12 cellular contexts compared by ENCODE assay signal in genomic region chr7:116355423-116355765, GRCh38.
A peak's percentile ranks its signal among the peaks of the same experiment; 100 is the strongest.
DNase-seq lines count a peak whose midpoint lies in the region; FAIRE-seq and TF ChIP-seq lines count a peak whose summit lies in the region.
"Had no signal": no experiment of that assay in that cellular context is flagged by ENCODE, and none has a peak within 500 bp of the region (broad histone marks: within the 10 kb centered on the region; RNA-seq: fewer than 3 reads in every experiment).

No MANE protein-coding gene starts in this region.

- peaks cover 2% of the 10 kb centered on the region for H3K9me3 Mint-ChIP-seq in chondrocyte (ENCODE audit: low read depth)
- no peaks in the 10 kb centered on the region for H3K9me3 Mint-ChIP-seq in activated naive CD4-positive, alpha-beta T cell treated with anti-CD3 and anti-CD28 coated beads for 36 hours

- intact Hi-C loops in activated naive CD4-positive, alpha-beta T cell treated with anti-CD3 and anti-CD28 coated beads for 36 hours (cut with micrococcal nuclease), result no loop called here

- TF ChIP-seq POLR2A in suprapubic skin (IDR thresholded peaks at IDR 0.05) (no peak), H54 (IDR thresholded peaks at IDR 0.05; ENCODE audit: low read depth, low read length) (no peak), erythroblast (IDR thresholded peaks at IDR 0.05; ENCODE audit: low read length) (no peak)

- H3K27ac ChIP-seq in mesodermal cell (ENCODE audit: low read depth, low read length, severe bottlenecking), result peak overlapping the region; percentile 86
- peak overlapping the region; percentile 83 for H3K27ac ChIP-seq in suprapubic skin

- H3K36me3 ChIP-seq in MG63 (no peaks in the 10 kb centered on the region; the same call in 1 of the 2 replicates), mesodermal cell (ENCODE audit: control insufficient read depth, insufficient read depth, low read length) (no peaks in the 10 kb centered on the region), suprapubic skin (no peaks in the 10 kb centered on the region)
- H3K36me3 ChIP-seq: adrenal gland had no signal

- WGBS in mesodermal cell (ENCODE audit: insufficient coverage in 2 of 2), 2 experiments, result 80 to 82% methylated on average over 1 of the region's 3 CpGs
- WGBS in suprapubic skin, result 12% methylated on average over 3 of the region's 3 CpGs

- TF ChIP-seq CTCF in chondrocyte (IDR thresholded peaks at IDR 0.05) (no peak), suprapubic skin (IDR thresholded peaks at IDR 0.05) (no peak)

- peaks cover 3% of the 10 kb centered on the region for H3K9me3 ChIP-seq in MG63
- H3K9me3 ChIP-seq in mesodermal cell (ENCODE audit: control insufficient read depth, low read length), result no peaks in the 10 kb centered on the region
- no peaks in the 10 kb centered on the region for H3K9me3 ChIP-seq in suprapubic skin
- H3K9me3 ChIP-seq: adrenal gland had no signal

- H3K27me3 ChIP-seq in MG63, result no peaks in the 10 kb centered on the region
- no peaks in the 10 kb centered on the region for H3K27me3 ChIP-seq in suprapubic skin
- H3K27me3 ChIP-seq: adrenal gland had no signal

- H3K4me3 Mint-ChIP-seq in chondrocyte (ENCODE audit: unreplicated experiment), result peak overlapping the region; percentile 53
- H3K4me3 Mint-ChIP-seq in activated naive CD4-positive, alpha-beta T cell treated with anti-CD3 and anti-CD28 coated beads for 36 hours, result no peak overlapping the region
- H3K4me3 Mint-ChIP-seq: activated CD8-positive, alpha-beta memory T cell treated with anti-CD3 and anti-CD28 coated beads, Interleukin-2, amount 10 ng/mL, durations not matched to agents 7 days and 5 days had no signal

- H3K4me1 Mint-ChIP-seq in chondrocyte (ENCODE audit: low read depth), result peaks cover 54% of the 10 kb centered on the region
- no peaks in the 10 kb centered on the region for H3K4me1 Mint-ChIP-seq in activated naive CD4-positive, alpha-beta T cell treated with anti-CD3 and anti-CD28 coated beads for 36 hours (ENCODE audit: low read depth)
- H3K4me1 Mint-ChIP-seq: activated CD8-positive, alpha-beta memory T cell treated with anti-CD3 and anti-CD28 coated beads, Interleukin-2, amount 10 ng/mL, durations not matched to agents 7 days and 5 days had no signal

- H3K4me1 ChIP-seq in mesodermal cell (ENCODE audit: control insufficient read depth, insufficient read depth, low read length, poor library complexity, severe bottlenecking) (peaks cover 39% of the 10 kb centered on the region), suprapubic skin (peaks cover 36% of the 10 kb centered on the region)

- no peak for DNase-seq in MG63
- no peak for DNase-seq in chondrocyte (ENCODE audit: low spot score)
- DNase-seq in suprapubic skin (ENCODE audit: low spot score in 2 of 2), result no peak
- no peak for DNase-seq in H54 (ENCODE audit: insufficient read length, low spot score)
- DNase-seq in erythroblast (lab: John Stamatoyannopoulos, UW), result no peak
- no peak for DNase-seq in ACHN
- no peak for DNase-seq in activated naive CD4-positive, alpha-beta T cell treated with anti-CD3 and anti-CD28 coated beads for 36 hours
- DNase-seq: activated CD8-positive, alpha-beta memory T cell treated with anti-CD3 and anti-CD28 coated beads, Interleukin-2, amount 10 ng/mL, durations not matched to agents 7 days and 5 days; NCI-H2107 had no signal

- CTCF ChIA-PET in activated naive CD4-positive, alpha-beta T cell treated with anti-CD3 and anti-CD28 coated beads for 36 hours (lab: Charles Lee), result no interaction called here

- H3K27me3 Mint-ChIP-seq in chondrocyte (ENCODE audit: low read depth), result no peaks in the 10 kb centered on the region
- H3K27me3 Mint-ChIP-seq in activated naive CD4-positive, alpha-beta T cell treated with anti-CD3 and anti-CD28 coated beads for 36 hours (ENCODE audit: low read depth), result peaks cover 8% of the 10 kb centered on the region

- no peaks in the 10 kb centered on the region for H3K36me3 Mint-ChIP-seq in chondrocyte (ENCODE audit: low read depth)
- H3K36me3 Mint-ChIP-seq in activated naive CD4-positive, alpha-beta T cell treated with anti-CD3 and anti-CD28 coated beads for 36 hours (ENCODE audit: low read depth), result no peaks in the 10 kb centered on the region
- H3K36me3 Mint-ChIP-seq: activated CD8-positive, alpha-beta memory T cell treated with anti-CD3 and anti-CD28 coated beads, Interleukin-2, amount 10 ng/mL, durations not matched to agents 7 days and 5 days had no signal

- in situ Hi-C loops in ACHN (cut with HindIII; ENCODE audit: low pct_ligation_motif_present, low pct_unique_long_range_greater_than_20kb, low sequenced_read_pairs), result no loop called here

- H3K4me3 ChIP-seq in MG63, result peak overlapping the region; percentile 5; the same call in 1 of the 2 replicates
- H3K4me3 ChIP-seq in mesodermal cell (ENCODE audit: extremely low read depth, insufficient read depth, low read length, poor library complexity, severe bottlenecking), result no peak overlapping the region
- H3K4me3 ChIP-seq in suprapubic skin, result peak overlapping the region; percentile 14

- H3K27ac Mint-ChIP-seq in chondrocyte (ENCODE audit: unreplicated experiment), result peak overlapping the region; percentile 98
- H3K27ac Mint-ChIP-seq in activated naive CD4-positive, alpha-beta T cell treated with anti-CD3 and anti-CD28 coated beads for 36 hours, result no peak overlapping the region
- H3K27ac Mint-ChIP-seq: activated CD8-positive, alpha-beta memory T cell treated with anti-CD3 and anti-CD28 coated beads, Interleukin-2, amount 10 ng/mL, durations not matched to agents 7 days and 5 days had no signal

- no peak for TF ChIP-seq EP300 in suprapubic skin (IDR thresholded peaks at IDR 0.05)

- FAIRE-seq in H54 (lab: Jason Lieb, UNC), result no peak
- FAIRE-seq: islet of Langerhans had no signal
